ENCODE assay signal across 8 cellular contexts in the genomic region with DNA sequence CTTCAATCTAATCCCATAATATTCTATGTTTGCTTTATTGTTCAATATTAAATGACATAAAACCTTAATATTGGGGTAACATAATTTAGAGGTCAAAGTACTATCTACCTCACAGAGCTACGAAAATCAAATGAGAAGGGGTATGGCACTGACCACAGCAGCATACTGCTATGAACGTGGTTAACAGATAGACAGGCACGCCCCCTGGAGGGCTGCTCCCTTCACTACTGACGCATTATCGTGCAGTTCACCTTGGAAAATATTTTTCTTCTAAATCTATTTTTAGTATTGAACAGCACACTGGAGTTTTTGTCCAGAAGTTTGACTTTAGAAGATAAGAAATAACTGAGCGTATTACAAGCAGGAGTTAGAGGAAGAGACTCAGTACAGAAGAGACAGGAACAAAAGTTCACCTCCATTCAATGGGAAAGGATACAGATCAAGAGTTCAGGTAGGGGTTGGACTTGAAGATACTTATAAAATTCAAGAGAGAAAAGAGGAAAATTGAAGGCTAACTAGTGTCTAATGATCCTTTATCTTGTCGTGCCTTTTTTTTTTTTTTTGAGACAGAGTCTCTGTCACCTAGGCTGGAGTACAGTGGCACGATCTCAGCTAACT. TPM values are rescaled to one million over a fixed set of nuclear protein-coding genes. Genes with fewer than 3 reads are reported as not detected.
A peak's percentile ranks its signal among the peaks of the same experiment; 100 is the strongest.
DNase-seq lines count a peak whose midpoint lies in the region; ATAC-seq and TF ChIP-seq lines count a peak whose summit lies in the region.

No MANE protein-coding gene starts in this region.

- H3K27ac ChIP-seq in vagina: no peak overlapping the region

- H3K4me3 ChIP-seq in vagina: no peak overlapping the region

- H3K9me3 Mint-ChIP-seq in activated T-cell treated with anti-CD3 and anti-CD28 coated beads, Interleukin-2, amount 50 U/mL, for 4 hours: no peaks in the 10 kb centered on the region

- no peaks in the 10 kb centered on the region for H3K4me1 Mint-ChIP-seq in activated T-cell treated with anti-CD3 and anti-CD28 coated beads, Interleukin-2, amount 50 U/mL, for 4 hours (ENCODE audit: low read depth)

- intact Hi-C loops in Right ventricle myocardium inferior (cut with DNase I) (loop anchor here (2.0 to 5.0 kb wide), 3 partner anchors 372 to 547 kb away; no protein-coding TSS in a partner anchor), vagina (cut with DNase I) (no loop called here)

- no peaks in the 10 kb centered on the region for H3K36me3 ChIP-seq in vagina

- TF ChIP-seq CTCF in vagina (IDR thresholded peaks at IDR 0.05): peak in 1 of 3 experiments; percentile 25

- no peak overlapping the region for H3K4me3 Mint-ChIP-seq in activated T-cell treated with anti-CD3 and anti-CD28 coated beads, Interleukin-2, amount 50 U/mL, for 4 hours

- no peaks in the 10 kb centered on the region for H3K27me3 ChIP-seq in vagina

- H3K27me3 Mint-ChIP-seq in activated T-cell treated with anti-CD3 and anti-CD28 coated beads, Interleukin-2, amount 50 U/mL, for 4 hours (ENCODE audit: low read depth): no peaks in the 10 kb centered on the region

- no peaks in the 10 kb centered on the region for H3K9me3 ChIP-seq in vagina

- peaks cover 21% of the 10 kb centered on the region for H3K36me3 Mint-ChIP-seq in activated T-cell treated with anti-CD3 and anti-CD28 coated beads, Interleukin-2, amount 50 U/mL, for 4 hours (ENCODE audit: insufficient read depth)

- DNase-seq in Ammon's horn (ENCODE audit: low spot score): peak; percentile 61
- peak; percentile 15 for DNase-seq in NCI-H226
- DNase-seq in activated T-cell treated with anti-CD3 and anti-CD28 coated beads, Interleukin-2, amount 50 U/mL, for 4 hours: peak; percentile 11
- DNase-seq in Right ventricle myocardium inferior (ENCODE audit: missing footprints): peak; percentile 87
- DNase-seq in pulmonary artery endothelial cell (ENCODE audit: low read depth, low spot score): peak; percentile 8
- DNase-seq in vagina (ENCODE audit: extremely low spot score in 2 of 2): no peak

- no peak for TF ChIP-seq POLR2A in vagina (IDR thresholded peaks at IDR 0.05)

- ATAC-seq in GM18519 (IDR thresholded peaks at IDR 0.05; ENCODE audit: low FRiP score, unreplicated experiment) (peak; percentile 95), HG02943 (IDR thresholded peaks at IDR 0.05; ENCODE audit: low read depth, unreplicated experiment) (peak; percentile 95), Right ventricle myocardium inferior (peak; percentile 82)
- peak; percentile 48 to 63 for ATAC-seq in activated T-cell treated with anti-CD3 and anti-CD28 coated beads, Interleukin-2, amount 50 U/mL, for 4 hours

- H3K4me1 ChIP-seq in vagina: no peaks in the 10 kb centered on the region

RNA-seq across cellular contexts. Expression of a gene that starts 22.7 kb away (rescaled TPM):
- total RNA-seq in activated T-cell treated with anti-CD3 and anti-CD28 coated beads, Interleukin-2, amount 50 U/mL, for 4 hours: 10 to 100 TPM in 1 of 3 donors, 1 to 10 TPM in 2; 7.6 to 10.9 (median 9.8) TPM
- 7.3 TPM for total RNA-seq in Right ventricle myocardium inferior
- 0.04 and 0.07 TPM in 2 replicates for total RNA-seq in pulmonary artery endothelial cell
- 3.4 TPM for total RNA-seq in vagina

Comparison
In these comparisons a context has a peak if more than half of its experiments do, and no peak if none do; other contexts are left out.
1. DNase-seq: peak in Ammon's horn (single experiment), NCI-H226 (single experiment), activated T-cell treated with anti-CD3 and anti-CD28 coated beads, Interleukin-2, amount 50 U/mL, for 4 hours (single experiment), Right ventricle myocardium inferior (single experiment) and pulmonary artery endothelial cell (single experiment); none in vagina (0 of 2).
2. Peak in every context shown above with its lines, with median percentiles within 50 percentile points of each other: ATAC-seq.